Comparison of ENCODE assay signal across 1 cellular context in genomic region chr13:44147222-44147621, GRCh38.
TF ChIP-seq lines count a peak whose summit lies in the region.

No MANE protein-coding gene starts in this region.

TF ChIP-seq in HEK293, 187 proteins besides CTCF, POLR2A, EP300 and RAD21 (continued from another document):
- TF ChIP-seq ZNF530 (tag by site-specific recombination; IDR thresholded peaks at IDR 0.05; ENCODE audit: low read depth) (no peak), ZNF658 (tag by site-specific recombination; IDR thresholded peaks at IDR 0.05) (no peak)
